ENCODE assay signal across 8 cellular contexts in the genomic region with DNA sequence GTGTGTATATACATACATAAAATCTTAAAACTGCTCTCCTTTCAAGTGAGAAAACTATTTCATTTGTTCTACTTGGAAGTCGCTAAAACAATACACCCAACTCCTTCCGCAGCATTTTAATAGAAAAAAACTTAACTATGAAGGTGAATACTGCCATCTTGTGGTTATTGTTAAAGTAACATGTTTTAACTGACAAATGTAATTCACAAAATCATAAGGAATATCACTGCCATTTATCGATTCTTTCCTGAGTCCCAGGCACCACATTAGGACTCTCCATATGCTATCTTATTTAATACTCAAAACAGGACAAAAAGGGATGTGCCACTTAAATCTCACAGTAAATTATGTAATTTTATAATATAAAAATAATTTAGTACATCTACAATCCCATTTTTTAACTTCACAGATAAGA.
A peak's percentile ranks its signal among the peaks of the same experiment; 100 is the strongest.
DNase-seq lines count a peak whose midpoint lies in the region; ATAC-seq and TF ChIP-seq lines count a peak whose summit lies in the region.

No MANE protein-coding gene starts in this region.

- no peak overlapping the region for H3K4me3 ChIP-seq in cardiac fibroblast (replicated peaks in 1 of 2; ENCODE audit: low read depth in 2 of 2, low read length in 2 of 2)

- DNase-seq in D341Med (ENCODE audit: low spot score), result peak; percentile 21
- peak; percentile 22 for DNase-seq in HEK293T (ENCODE audit: extremely low spot score)
- DNase-seq in NCI-H345 treated with DMSO at 0.1 percent for 48 hours (lab: John Stamatoyannopoulos, UW; ENCODE audit: unreplicated experiment), result peak; percentile 77
- DNase-seq in cardiac fibroblast (ENCODE audit: low read depth in 2 of 2), result peak; percentile 69 to 74
- DNase-seq in medulla oblongata (ENCODE audit: extremely low spot score), result peak; percentile 70
- DNase-seq in activated T-cell treated with anti-CD3 and anti-CD28 coated beads, Interleukin-2, amount 50 U/mL, for 1 hour, result no peak

- CTCF ChIA-PET in HEK293T (lab: Yijun Ruan, JAX), result interaction anchor here (1.1 kb wide), 1 partner anchor 9 kb away, joined by 4 read pairs; no protein-coding TSS in a partner anchor

- TF ChIP-seq CTCF in cardiac fibroblast (IDR thresholded peaks at IDR 0.05; ENCODE audit: low read depth, low read length), result peak; percentile 24

- POLR2A ChIA-PET in HEK293T (lab: Yijun Ruan, JAX), result no interaction called here

- no peak for ATAC-seq in HG03097 (IDR thresholded peaks at IDR 0.05; ENCODE audit: low FRiP score, unreplicated experiment)
- ATAC-seq in GM21447 (IDR thresholded peaks at IDR 0.05; ENCODE audit: unreplicated experiment), result no peak

TF ChIP-seq in HEK293T, 16 proteins besides CTCF, POLR2A, EP300 and RAD21:
- TF ChIP-seq LEF1 (IDR thresholded peaks at IDR 0.05; ENCODE audit: borderline replicate concordance) (no peak), SUZ12 (IDR thresholded peaks at IDR 0.05) (no peak), FOXA1 (IDR thresholded peaks at IDR 0.05) (no peak), FOXM1 (IDR thresholded peaks at IDR 0.05; ENCODE audit: borderline replicate concordance) (no peak), HDGF (IDR thresholded peaks at IDR 0.05; ENCODE audit: borderline replicate concordance) (no peak)
- TF ChIP-seq, protein P1, sequence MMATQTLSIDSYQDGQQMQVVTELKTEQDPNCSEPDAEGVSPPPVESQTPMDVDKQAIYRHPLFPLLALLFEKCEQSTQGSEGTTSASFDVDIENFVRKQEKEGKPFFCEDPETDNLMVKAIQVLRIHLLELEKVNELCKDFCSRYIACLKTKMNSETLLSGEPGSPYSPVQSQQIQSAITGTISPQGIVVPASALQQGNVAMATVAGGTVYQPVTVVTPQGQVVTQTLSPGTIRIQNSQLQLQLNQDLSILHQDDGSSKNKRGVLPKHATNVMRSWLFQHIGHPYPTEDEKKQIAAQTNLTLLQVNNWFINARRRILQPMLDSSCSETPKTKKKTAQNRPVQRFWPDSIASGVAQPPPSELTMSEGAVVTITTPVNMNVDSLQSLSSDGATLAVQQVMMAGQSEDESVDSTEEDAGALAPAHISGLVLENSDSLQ (IDR thresholded peaks at IDR 0.05), result no peak
